ENCODE assay signal across 11 cellular contexts in genomic region chr1:223727541-223727940, GRCh38. TPM values are rescaled to one million over a fixed set of nuclear protein-coding genes. Genes with fewer than 3 reads are reported as not detected.
DNase-seq lines count a peak whose midpoint lies in the region; ATAC-seq, FAIRE-seq and TF ChIP-seq lines count a peak whose summit lies in the region.
"Had no signal": no experiment of that assay in that cellular context is flagged by ENCODE, and none has a peak within 500 bp of the region (broad histone marks: within the 10 kb centered on the region; RNA-seq: fewer than 3 reads in every experiment).

No MANE protein-coding gene starts in this region.

- CTCF ChIA-PET in RWPE1 (lab: Yijun Ruan, JAX), result interaction anchor here (0.6 to 0.7 kb wide), 2 partner anchors 21 to 60 kb away, joined by 4 read pairs; no protein-coding TSS in a partner anchor
- CTCF ChIA-PET in endothelial cell of umbilical vein (lab: Charles Lee), result interaction anchor here (1.1 to 8.2 kb wide), 4 partner anchors 9 to 22 kb away, joined by 4 to 68 read pairs (median 5); partner anchors contain the start of gene CAPN2
- CTCF ChIA-PET in WTC11 (lab: Charles Lee), result interaction anchor here (0.9 to 1.6 kb wide), 4 partner anchors 9 to 57 kb away, joined by 3 to 6 read pairs (median 4); no protein-coding TSS in a partner anchor
- CTCF ChIA-PET in activated CD4-positive, alpha-beta T cell treated with anti-CD3 and anti-CD28 coated beads for 36 hours (lab: Charles Lee), result interaction anchor here (0.6 to 5.9 kb wide), 7 partner anchors 10 to 39 kb away, joined by 3 to 39 read pairs (median 4); no protein-coding TSS in a partner anchor

- no peaks in the 10 kb centered on the region for H3K9me1 ChIP-seq in endothelial cell of umbilical vein (replicated peaks; ENCODE audit: control insufficient read depth, extremely low read depth, insufficient read depth, low read length)

- TF ChIP-seq CTCF in RWPE1 (conservative IDR thresholded peaks at IDR 0.05; ENCODE audit: low read depth) (no peak), endothelial cell of umbilical vein (IDR thresholded peaks at IDR 0.05; ENCODE audit: extremely low read depth in 1 of 2, insufficient read depth in 1 of 2, low read depth in 1 of 2, low read length in 2 of 2) (no peak), osteocyte (IDR thresholded peaks at IDR 0.05) (no peak), WTC11 (IDR thresholded peaks at IDR 0.05) (no peak)

- H3K27me3 ChIP-seq in BLaER1 treated with 17β-estradiol and CSF1 and Interleukin-3, amounts not matched to agents 10 nM and 100 nM, result no peaks in the 10 kb centered on the region
- H3K27me3 ChIP-seq in endothelial cell of umbilical vein (ENCODE audit: control insufficient read depth in 2 of 2, insufficient read depth in 2 of 2, low read length in 2 of 2), result no peaks in the 10 kb centered on the region
- H3K27me3 ChIP-seq: colonic mucosa had no signal

- H3K4me1 ChIP-seq in BLaER1 treated with 17β-estradiol and CSF1 and Interleukin-3, amounts not matched to agents 10 nM and 100 nM, result peaks cover 23 to 78% (median 39%) of the 10 kb centered on the region in 10 experiments
- peaks cover 47% of the 10 kb centered on the region for H3K4me1 ChIP-seq in endothelial cell of umbilical vein (ENCODE audit: control insufficient read depth, extremely low read depth, insufficient read depth, low read length)

- peaks cover 4 to 58% (median 34%) of the 10 kb centered on the region in 11 experiments; a peak in 19 of 22 replicates for H3K36me3 ChIP-seq in BLaER1 treated with 17β-estradiol and CSF1 and Interleukin-3, amounts not matched to agents 10 nM and 100 nM
- peaks cover 10 to 13% of the 10 kb centered on the region in 2 experiments for H3K36me3 ChIP-seq in endothelial cell of umbilical vein (ENCODE audit: control insufficient read depth in 2 of 2, extremely low read depth in 1 of 2, insufficient read depth in 2 of 2, low read length in 2 of 2)

- H3K4me3 ChIP-seq in BLaER1 treated with 17β-estradiol and CSF1 and Interleukin-3, amounts not matched to agents 10 nM and 100 nM, result 0 out of 20 replicates have a peak overlapping the region, but pooled peaks of 1 of the 10 experiments have one; percentile 16
- H3K4me3 ChIP-seq in endothelial cell of umbilical vein (replicated peaks in 1 of 3; ENCODE audit: insufficient read depth in 1 of 3, low read depth in 1 of 3, low read length in 3 of 3), result no peak overlapping the region
- H3K4me3 ChIP-seq: colonic mucosa had no signal

- H3K27ac Mint-ChIP-seq in osteocyte (ENCODE audit: unreplicated experiment), result peak overlapping the region; percentile 97
- H3K27ac Mint-ChIP-seq in WTC11, result no peak overlapping the region
- no peak overlapping the region for H3K27ac Mint-ChIP-seq in activated CD4-positive, alpha-beta T cell treated with anti-CD3 and anti-CD28 coated beads for 36 hours

- peak overlapping the region in 5 of 11 experiments; percentile 29 to 70 (median 61); a peak in 4 of 22 replicates for H3K9ac ChIP-seq in BLaER1 treated with 17β-estradiol and CSF1 and Interleukin-3, amounts not matched to agents 10 nM and 100 nM
- no peak overlapping the region for H3K9ac ChIP-seq in endothelial cell of umbilical vein (replicated peaks; ENCODE audit: extremely low read depth, insufficient read depth, low read length)

- H3K4me3 Mint-ChIP-seq in osteocyte (ENCODE audit: unreplicated experiment) (no peak overlapping the region), WTC11 (no peak overlapping the region)
- no peak overlapping the region for H3K4me3 Mint-ChIP-seq in activated CD4-positive, alpha-beta T cell treated with anti-CD3 and anti-CD28 coated beads for 36 hours

- H3K4me2 ChIP-seq in BLaER1 treated with 17β-estradiol and CSF1 and Interleukin-3, amounts not matched to agents 10 nM and 100 nM, result peak overlapping the region in 8 of 11 experiments; percentile 55 to 88 (median 80); a peak in 16 of 22 replicates
- no peak overlapping the region for H3K4me2 ChIP-seq in endothelial cell of umbilical vein (ENCODE audit: insufficient read depth, low read length)

- no peak for TF ChIP-seq POLR2A in endothelial cell of umbilical vein (IDR thresholded peaks at IDR 0.05; ENCODE audit: low read depth, low read length)

- POLR2A ChIA-PET in RWPE1 (lab: Yijun Ruan, JAX; ENCODE audit: low non-redundant PET), result no interaction called here
- POLR2A ChIA-PET in endothelial cell of umbilical vein (lab: Charles Lee), result no interaction called here
- POLR2A ChIA-PET in WTC11 (lab: Charles Lee), result no interaction called here
- POLR2A ChIA-PET in activated CD4-positive, alpha-beta T cell treated with anti-CD3 and anti-CD28 coated beads for 36 hours (lab: Charles Lee), result no interaction called here

- H3K4me1 Mint-ChIP-seq in osteocyte (ENCODE audit: unreplicated experiment) (peaks cover 71% of the 10 kb centered on the region), WTC11 (peaks cover 54% of the 10 kb centered on the region)
- H3K4me1 Mint-ChIP-seq in activated CD4-positive, alpha-beta T cell treated with anti-CD3 and anti-CD28 coated beads for 36 hours, result peaks cover 59% of the 10 kb centered on the region

- H3K9me3 Mint-ChIP-seq in osteocyte (ENCODE audit: unreplicated experiment) (no peaks in the 10 kb centered on the region), WTC11 (no peaks in the 10 kb centered on the region)
- H3K9me3 Mint-ChIP-seq in activated CD4-positive, alpha-beta T cell treated with anti-CD3 and anti-CD28 coated beads for 36 hours (ENCODE audit: low read depth), result no peaks in the 10 kb centered on the region

- peaks cover 0 to 27% (median 5%) of the 10 kb centered on the region in 11 experiments; a peak in 10 of 22 replicates for H4K20me1 ChIP-seq in BLaER1 treated with 17β-estradiol and CSF1 and Interleukin-3, amounts not matched to agents 10 nM and 100 nM
- H4K20me1 ChIP-seq in endothelial cell of umbilical vein (replicated peaks; ENCODE audit: control insufficient read depth, extremely low read depth, insufficient read depth, low read length), result no peaks in the 10 kb centered on the region

- peaks cover 86% of the 10 kb centered on the region for H3K79me2 ChIP-seq in endothelial cell of umbilical vein (ENCODE audit: control insufficient read depth, insufficient read depth, low read length)

- dilution Hi-C loops in endothelial cell of umbilical vein (cut with MboI; ENCODE audit: extremely low pct_ligation_motif_present, low sequenced_read_pairs), result no loop called here

- no peak overlapping the region for H2AFZ ChIP-seq in endothelial cell of umbilical vein (ENCODE audit: low read depth, low read length)

- no peak for FAIRE-seq in endothelial cell of umbilical vein (lab: Jason Lieb, UNC)
- FAIRE-seq: islet of Langerhans had no signal

- H3K9me3 ChIP-seq in BLaER1 treated with 17β-estradiol and CSF1 and Interleukin-3, amounts not matched to agents 10 nM and 100 nM (replicated peaks in 1 of 11), result peaks cover 0 to 4% (median 0%) of the 10 kb centered on the region in 11 experiments; a peak in 1 of 22 replicates
- H3K9me3 ChIP-seq in endothelial cell of umbilical vein (replicated peaks; ENCODE audit: control insufficient read depth, insufficient read depth, low read length), result no peaks in the 10 kb centered on the region
- H3K9me3 ChIP-seq: colonic mucosa had no signal

- DNase-seq in RWPE1 (ENCODE audit: low spot score) (no peak), endothelial cell of umbilical vein (ENCODE audit: low read depth, low spot score) (no peak), osteocyte (ENCODE audit: extremely low spot score, unreplicated experiment) (no peak), WTC11 (ENCODE audit: low spot score) (no peak)
- no peak for DNase-seq in activated CD4-positive, alpha-beta T cell treated with anti-CD3 and anti-CD28 coated beads for 36 hours
- no peak for DNase-seq in stimulated activated CD4-positive, alpha-beta T cell treated with anti-CD3 and anti-CD28 coated beads, Interleukin-4, amount 100 ng/mL, for 24 hours
- DNase-seq: colonic mucosa; stimulated activated naive CD8-positive, alpha-beta T cell treated with anti-CD3 and anti-CD28 coated beads, Interleukin-15, Interleukin-2, amounts not matched to agents 100 U/mL and 50 U/mL, for 24 hours had no signal

- no peaks in the 10 kb centered on the region for H3K27me3 Mint-ChIP-seq in osteocyte (ENCODE audit: unreplicated experiment)
- H3K27me3 Mint-ChIP-seq in WTC11 (ENCODE audit: low read depth), result peaks cover 98% of the 10 kb centered on the region
- H3K27me3 Mint-ChIP-seq in activated CD4-positive, alpha-beta T cell treated with anti-CD3 and anti-CD28 coated beads for 36 hours, result no peaks in the 10 kb centered on the region

- BruUV-seq in endothelial cell of umbilical vein (replicated peaks; lab: Mats Ljungman, UMichigan), result no TSS peak

- H3K27ac ChIP-seq in BLaER1 treated with 17β-estradiol and CSF1 and Interleukin-3, amounts not matched to agents 10 nM and 100 nM, result peak overlapping the region in 7 of 11 experiments; percentile 52 to 75 (median 68); a peak in 14 of 22 replicates
- peak overlapping the region; percentile 84 for H3K27ac ChIP-seq in RWPE1
- H3K27ac ChIP-seq in endothelial cell of umbilical vein (ENCODE audit: insufficient read depth, low read depth, low read length), result peak overlapping the region; percentile 80

- H3K36me3 Mint-ChIP-seq in osteocyte (ENCODE audit: unreplicated experiment) (peaks cover 21% of the 10 kb centered on the region), WTC11 (peaks cover 9% of the 10 kb centered on the region; the same call in 1 of the 2 replicates)
- H3K36me3 Mint-ChIP-seq in activated CD4-positive, alpha-beta T cell treated with anti-CD3 and anti-CD28 coated beads for 36 hours (ENCODE audit: low read depth), result peaks cover 12% of the 10 kb centered on the region

- intact Hi-C loops in endothelial cell of umbilical vein (cut with micrococcal nuclease), result loop anchor here (2.0 kb wide), 1 partner anchor 15 kb away; no protein-coding TSS in a partner anchor
- intact Hi-C loops in activated CD4-positive, alpha-beta T cell treated with anti-CD3 and anti-CD28 coated beads for 36 hours (cut with DNase I, micrococcal nuclease), result loop anchor here (2.0 to 5.0 kb wide), 5 partner anchors 21 to 385 kb away; partner anchors contain the start of gene FBXO28 (in 1 of the 2)

- ATAC-seq in WTC11 (no peak), GM18861 (IDR thresholded peaks at IDR 0.05; ENCODE audit: unreplicated experiment) (no peak)
- ATAC-seq in activated CD4-positive, alpha-beta T cell treated with anti-CD3 and anti-CD28 coated beads for 36 hours, result no peak

TF ChIP-seq in WTC11, 78 proteins besides CTCF, POLR2A, EP300 and RAD21 (continues in another document):
- no peak for TF ChIP-seq CREM (CRISPR knock-in tag; IDR thresholded peaks at IDR 0.05)

RNA-seq across cellular contexts. Expression of gene CAPN2, which starts 15.2 kb away (rescaled TPM):
- total RNA-seq in endothelial cell of umbilical vein, result 316 and 420 TPM in 2 replicates
- polyA plus RNA-seq in endothelial cell of umbilical vein, result 82.0 and 110 TPM in 2 replicates
- 160 and 168 TPM in 2 replicates for polyA plus RNA-seq in endothelial cell of umbilical vein (2011; cell fraction: cytosol; rRNA removed)
- polyA plus RNA-seq in endothelial cell of umbilical vein (2011; cell fraction: nucleus; rRNA removed), result 332 and 370 TPM in 2 replicates
- 262 and 405 TPM in 2 replicates for polyA plus RNA-seq in endothelial cell of umbilical vein (2012)
- polyA minus RNA-seq in endothelial cell of umbilical vein, result 205 and 211 TPM in 2 replicates
- 44.4 TPM for polyA minus RNA-seq in endothelial cell of umbilical vein (2011; cell fraction: cytosol; rRNA and poly(A)+ RNA removed)
- polyA minus RNA-seq in endothelial cell of umbilical vein (2011; cell fraction: nucleus; rRNA and poly(A)+ RNA removed), result 100 and 114 TPM in 2 replicates
- 271 and 278 TPM in 2 replicates for total RNA-seq in osteocyte
- total RNA-seq in WTC11 (2021), result 21.3 to 24.6 TPM (median 24.2 TPM) in 3 replicates
- 10 to 100 TPM; 31.1 to 33.1 TPM for total RNA-seq in activated CD4-positive, alpha-beta T cell treated with anti-CD3 and anti-CD28 coated beads for 36 hours
